ENCODE assay signal across 1 cellular context in genomic region chr2:189465076-189465475, GRCh38.
TF ChIP-seq lines count a peak whose summit lies in the region.

No MANE protein-coding gene starts in this region.

TF ChIP-seq in GM23338, 12 proteins besides CTCF, POLR2A, EP300 and RAD21:
- TF ChIP-seq, protein P1, sequence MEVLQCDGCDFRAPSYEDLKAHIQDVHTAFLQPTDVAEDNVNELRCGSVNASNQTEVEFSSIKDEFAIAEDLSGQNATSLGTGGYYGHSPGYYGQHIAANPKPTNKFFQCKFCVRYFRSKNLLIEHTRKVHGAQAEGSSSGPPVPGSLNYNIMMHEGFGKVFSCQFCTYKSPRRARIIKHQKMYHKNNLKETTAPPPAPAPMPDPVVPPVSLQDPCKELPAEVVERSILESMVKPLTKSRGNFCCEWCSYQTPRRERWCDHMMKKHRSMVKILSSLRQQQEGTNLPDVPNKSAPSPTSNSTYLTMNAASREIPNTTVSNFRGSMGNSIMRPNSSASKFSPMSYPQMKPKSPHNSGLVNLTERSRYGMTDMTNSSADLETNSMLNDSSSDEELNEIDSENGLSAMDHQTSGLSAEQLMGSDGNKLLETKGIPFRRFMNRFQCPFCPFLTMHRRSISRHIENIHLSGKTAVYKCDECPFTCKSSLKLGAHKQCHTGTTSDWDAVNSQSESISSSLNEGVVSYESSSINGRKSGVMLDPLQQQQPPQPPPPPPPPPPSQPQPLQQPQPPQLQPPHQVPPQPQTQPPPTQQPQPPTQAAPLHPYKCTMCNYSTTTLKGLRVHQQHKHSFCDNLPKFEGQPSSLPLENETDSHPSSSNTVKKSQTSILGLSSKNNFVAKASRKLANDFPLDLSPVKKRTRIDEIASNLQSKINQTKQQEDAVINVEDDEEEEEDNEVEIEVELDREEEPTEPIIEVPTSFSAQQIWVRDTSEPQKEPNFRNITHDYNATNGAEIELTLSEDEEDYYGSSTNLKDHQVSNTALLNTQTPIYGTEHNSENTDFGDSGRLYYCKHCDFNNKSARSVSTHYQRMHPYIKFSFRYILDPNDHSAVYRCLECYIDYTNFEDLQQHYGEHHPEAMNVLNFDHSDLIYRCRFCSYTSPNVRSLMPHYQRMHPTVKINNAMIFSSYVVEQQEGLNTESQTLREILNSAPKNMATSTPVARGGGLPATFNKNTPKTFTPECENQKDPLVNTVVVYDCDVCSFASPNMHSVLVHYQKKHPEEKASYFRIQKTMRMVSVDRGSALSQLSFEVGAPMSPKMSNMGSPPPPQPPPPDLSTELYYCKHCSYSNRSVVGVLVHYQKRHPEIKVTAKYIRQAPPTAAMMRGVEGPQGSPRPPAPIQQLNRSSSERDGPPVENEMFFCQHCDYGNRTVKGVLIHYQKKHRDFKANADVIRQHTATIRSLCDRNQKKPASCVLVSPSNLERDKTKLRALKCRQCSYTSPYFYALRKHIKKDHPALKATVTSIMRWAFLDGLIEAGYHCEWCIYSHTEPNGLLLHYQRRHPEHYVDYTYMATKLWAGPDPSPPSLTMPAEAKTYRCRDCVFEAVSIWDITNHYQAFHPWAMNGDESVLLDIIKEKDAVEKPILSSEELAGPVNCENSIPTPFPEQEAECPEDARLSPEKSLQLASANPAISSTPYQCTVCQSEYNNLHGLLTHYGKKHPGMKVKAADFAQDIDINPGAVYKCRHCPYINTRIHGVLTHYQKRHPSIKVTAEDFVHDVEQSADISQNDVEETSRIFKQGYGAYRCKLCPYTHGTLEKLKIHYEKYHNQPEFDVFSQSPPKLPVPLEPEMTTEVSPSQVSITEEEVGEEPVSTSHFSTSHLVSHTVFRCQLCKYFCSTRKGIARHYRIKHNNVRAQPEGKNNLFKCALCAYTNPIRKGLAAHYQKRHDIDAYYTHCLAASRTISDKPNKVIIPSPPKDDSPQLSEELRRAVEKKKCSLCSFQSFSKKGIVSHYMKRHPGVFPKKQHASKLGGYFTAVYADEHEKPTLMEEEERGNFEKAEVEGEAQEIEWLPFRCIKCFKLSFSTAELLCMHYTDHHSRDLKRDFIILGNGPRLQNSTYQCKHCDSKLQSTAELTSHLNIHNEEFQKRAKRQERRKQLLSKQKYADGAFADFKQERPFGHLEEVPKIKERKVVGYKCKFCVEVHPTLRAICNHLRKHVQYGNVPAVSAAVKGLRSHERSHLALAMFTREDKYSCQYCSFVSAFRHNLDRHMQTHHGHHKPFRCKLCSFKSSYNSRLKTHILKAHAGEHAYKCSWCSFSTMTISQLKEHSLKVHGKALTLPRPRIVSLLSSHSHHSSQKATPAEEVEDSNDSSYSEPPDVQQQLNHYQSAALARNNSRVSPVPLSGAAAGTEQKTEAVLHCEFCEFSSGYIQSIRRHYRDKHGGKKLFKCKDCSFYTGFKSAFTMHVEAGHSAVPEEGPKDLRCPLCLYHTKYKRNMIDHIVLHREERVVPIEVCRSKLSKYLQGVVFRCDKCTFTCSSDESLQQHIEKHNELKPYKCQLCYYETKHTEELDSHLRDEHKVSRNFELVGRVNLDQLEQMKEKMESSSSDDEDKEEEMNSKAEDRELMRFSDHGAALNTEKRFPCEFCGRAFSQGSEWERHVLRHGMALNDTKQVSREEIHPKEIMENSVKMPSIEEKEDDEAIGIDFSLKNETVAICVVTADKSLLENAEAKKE (CRISPR knock-in tag; IDR thresholded peaks at IDR 0.05): no peak
- TF ChIP-seq STAT1 (IDR thresholded peaks at IDR 0.05; ENCODE audit: unreplicated experiment) (no peak), ETS1 (IDR thresholded peaks at IDR 0.05) (no peak), NANOG (IDR thresholded peaks at IDR 0.05; ENCODE audit: borderline replicate concordance) (no peak), EZH2 (IDR thresholded peaks at IDR 0.05; ENCODE audit: low read depth, unreplicated experiment) (no peak), ZNF114 (CRISPR knock-in tag; IDR thresholded peaks at IDR 0.05) (no peak), EZH2phosphoT487 (IDR thresholded peaks at IDR 0.05; ENCODE audit: unreplicated experiment) (no peak), ZNF331 (CRISPR knock-in tag; IDR thresholded peaks at IDR 0.05; ENCODE audit: low read depth) (no peak), CREB1 (CRISPR knock-in tag; IDR thresholded peaks at IDR 0.05; ENCODE audit: low read depth) (no peak), JUNB (IDR thresholded peaks at IDR 0.05; ENCODE audit: unreplicated experiment) (no peak), REST (IDR thresholded peaks at IDR 0.05; ENCODE audit: unreplicated experiment) (no peak), POLR2AphosphoS5 (IDR thresholded peaks at IDR 0.05; ENCODE audit: low read depth) (no peak)
